ENCODE assay signal across 29 cellular contexts in genomic region chr21:45502006-45502345, GRCh38. TPM values are rescaled to one million over a fixed set of nuclear protein-coding genes. Genes with fewer than 3 reads are reported as not detected.
DNase-seq lines count a peak whose midpoint lies in the region; ATAC-seq, FAIRE-seq and TF ChIP-seq lines count a peak whose summit lies in the region.
"Had no signal": no experiment of that assay in that cellular context is flagged by ENCODE, and none has a peak within 500 bp of the region (broad histone marks: within the 10 kb centered on the region; RNA-seq: fewer than 3 reads in every experiment).

No MANE protein-coding gene starts in this region.

- intact Hi-C loops in GM12878 (cut with micrococcal nuclease; ENCODE audit: unreplicated experiment) = no loop called here
- intact Hi-C loops in HepG2 (cut with micrococcal nuclease; ENCODE audit: unreplicated experiment) = no loop called here
- intact Hi-C loops in sigmoid colon (cut with DNase I) = no loop called here
- intact Hi-C loops in vagina (cut with DNase I) = no loop called here

- no peak for TF ChIP-seq POLR2A in GM12878 (IDR thresholded peaks at IDR 0.05; ENCODE audit: low read depth, low read length)
- no peak for TF ChIP-seq POLR2A in HepG2 (IDR thresholded peaks at IDR 0.05; ENCODE audit: insufficient read depth in 1 of 2, low read depth in 2 of 2, low read length in 2 of 2)
- TF ChIP-seq POLR2A in sigmoid colon (IDR thresholded peaks at IDR 0.05) = no peak
- no peak for TF ChIP-seq POLR2A in vagina (IDR thresholded peaks at IDR 0.05)

- H3K9me3 ChIP-seq in GM12878 (replicated peaks; ENCODE audit: control insufficient read depth, insufficient read depth, low read length) (no peaks in the 10 kb centered on the region; the same call in 2 of the 3 replicates), HepG2 (ENCODE audit: low read length) (no peaks in the 10 kb centered on the region), sigmoid colon (no peaks in the 10 kb centered on the region), vagina (no peaks in the 10 kb centered on the region), SJCRH30 (replicated peaks) (no peaks in the 10 kb centered on the region)

- SMC1A ChIA-PET in GM12878 (lab: Charles Lee; ENCODE audit: uncharacterized antibody, unreplicated experiment) = no interaction called here

- no peaks in the 10 kb centered on the region for H4K20me1 ChIP-seq in GM12878 (ENCODE audit: control insufficient read depth, insufficient read depth)
- H4K20me1 ChIP-seq in HepG2 (ENCODE audit: insufficient read depth, low read length) = no peaks in the 10 kb centered on the region

- H3K27ac ChIP-seq in GM12878 (ENCODE audit: control insufficient read depth, insufficient read depth) = no peak overlapping the region
- no peak overlapping the region for H3K27ac ChIP-seq in HepG2 (ENCODE audit: extremely low read length, insufficient read depth, low read length)
- H3K27ac ChIP-seq in sigmoid colon = no peak overlapping the region
- H3K27ac ChIP-seq in vagina = no peak overlapping the region
- H3K27ac ChIP-seq in SJCRH30 = no peak overlapping the region
- H3K27ac ChIP-seq: cardiac muscle cell, PC-9 had no signal

- TF ChIP-seq RAD21 in GM12878 (IDR thresholded peaks at IDR 0.05; ENCODE audit: insufficient read depth, low read depth, low read length) (no peak), HepG2 (CRISPR knock-in tag; IDR thresholded peaks at IDR 0.05) (no peak)

- no peak overlapping the region for H2AFZ ChIP-seq in GM12878 (ENCODE audit: control insufficient read depth, low read depth, low read length)
- H2AFZ ChIP-seq in HepG2 (ENCODE audit: low read length) = no peak overlapping the region
- H2AFZ ChIP-seq: PC-9 had no signal

- H3K4me1 Mint-ChIP-seq in activated CD8-positive, alpha-beta memory T cell treated with anti-CD3 and anti-CD28 coated beads, Interleukin-2, amount 10 ng/mL, durations not matched to agents 7 days and 5 days = peaks cover 1% of the 10 kb centered on the region

- peaks cover 7% of the 10 kb centered on the region for H3K9me3 Mint-ChIP-seq in activated CD8-positive, alpha-beta memory T cell treated with anti-CD3 and anti-CD28 coated beads, Interleukin-2, amount 10 ng/mL, durations not matched to agents 7 days and 5 days (ENCODE audit: low read depth)
- H3K9me3 Mint-ChIP-seq: effector memory CD8-positive, alpha-beta T cell had no signal

- FAIRE-seq in GM12878 (lab: Jason Lieb, UNC) = no peak
- no peak for FAIRE-seq in HepG2 (lab: Jason Lieb, UNC)
- FAIRE-seq: astrocyte, keratinocyte had no signal

- no peak overlapping the region for H3K9ac ChIP-seq in GM12878 (ENCODE audit: control insufficient read depth, insufficient read depth, low read length)
- H3K9ac ChIP-seq in HepG2 (ENCODE audit: insufficient read depth, low read depth, low read length) = no peak overlapping the region

- H3K36me3 Mint-ChIP-seq in activated CD8-positive, alpha-beta memory T cell treated with anti-CD3 and anti-CD28 coated beads, Interleukin-2, amount 10 ng/mL, durations not matched to agents 7 days and 5 days = no peaks in the 10 kb centered on the region

- H3K27me3 Mint-ChIP-seq in activated CD8-positive, alpha-beta memory T cell treated with anti-CD3 and anti-CD28 coated beads, Interleukin-2, amount 10 ng/mL, durations not matched to agents 7 days and 5 days = no peaks in the 10 kb centered on the region
- H3K27me3 Mint-ChIP-seq: effector memory CD8-positive, alpha-beta T cell had no signal

- H3K79me2 ChIP-seq in GM12878 (ENCODE audit: control insufficient read depth, insufficient read depth, low read length) = no peaks in the 10 kb centered on the region
- H3K79me2 ChIP-seq in HepG2 (ENCODE audit: insufficient read depth, low read length) = no peaks in the 10 kb centered on the region

- CTCF ChIA-PET in activated CD8-positive, alpha-beta memory T cell treated with anti-CD3 and anti-CD28 coated beads, Interleukin-2, amount 10 ng/mL, durations not matched to agents 7 days and 5 days (lab: Charles Lee) = no interaction called here
- CTCF ChIA-PET in GM12878 (lab: Yijun Ruan, JAX) = interaction anchor here (0.7 kb wide), 1 partner anchor 90 kb away, joined by 3 read pairs; no protein-coding TSS in a partner anchor
- CTCF ChIA-PET in HepG2 (lab: Yijun Ruan, JAX; ENCODE audit: low intra/inter-chr PET ratio, low total read pairs) = no interaction called here

- peaks cover 2% of the 10 kb centered on the region; the same call in 1 of the 2 replicates for H3K4me1 ChIP-seq in GM12878 (ENCODE audit: control insufficient read depth, insufficient read depth, low read length)
- H3K4me1 ChIP-seq in HepG2 (ENCODE audit: insufficient read depth, low read length) = no peaks in the 10 kb centered on the region
- no peaks in the 10 kb centered on the region for H3K4me1 ChIP-seq in sigmoid colon
- no peaks in the 10 kb centered on the region for H3K4me1 ChIP-seq in vagina
- H3K4me1 ChIP-seq in SJCRH30 = no peaks in the 10 kb centered on the region

- H3K4me3 ChIP-seq in GM12878 (0 out of 2 replicates have a peak overlapping the region, but pooled peaks have one; percentile 22), HepG2 (replicated peaks in 1 of 3; ENCODE audit: insufficient read depth in 1 of 3, low read depth in 2 of 3, low read length in 3 of 3) (no peak overlapping the region), sigmoid colon (no peak overlapping the region), vagina (no peak overlapping the region), SJCRH30 (no peak overlapping the region)
- H3K4me3 ChIP-seq: cardiac muscle cell, PC-9 had no signal

- TF ChIP-seq CTCF in GM12878 (IDR thresholded peaks at IDR 0.05 in 2 of 3, conservative IDR thresholded peaks at IDR 0.05 in 1 of 3; ENCODE audit: control insufficient read depth in 2 of 3, extremely low read depth in 1 of 3, insufficient read depth in 1 of 3, low read depth in 3 of 3, low read length in 3 of 3) = no peak
- no peak for TF ChIP-seq CTCF in HepG2 (CRISPR knock-in tag; IDR thresholded peaks at IDR 0.05)
- TF ChIP-seq CTCF in sigmoid colon (IDR thresholded peaks at IDR 0.05) = no peak
- no peak for TF ChIP-seq CTCF in vagina (IDR thresholded peaks at IDR 0.05)

- in situ Hi-C loops in GM12878 (cut with MboI) (no loop called here), HepG2 (cut with HindIII; ENCODE audit: extremely low pct_ligation_motif_present, low pct_unique_long_range_greater_than_20kb) (no loop called here)

- H3K27ac Mint-ChIP-seq in activated CD8-positive, alpha-beta memory T cell treated with anti-CD3 and anti-CD28 coated beads, Interleukin-2, amount 10 ng/mL, durations not matched to agents 7 days and 5 days = no peak overlapping the region
- H3K27ac Mint-ChIP-seq: effector memory CD8-positive, alpha-beta T cell had no signal

- BruUV-seq in GM12878 (replicated peaks; lab: Mats Ljungman, UMichigan) (no TSS peak), HepG2 (replicated peaks; lab: Mats Ljungman, UMichigan) (no TSS peak)

- H3K4me2 ChIP-seq in GM12878 (ENCODE audit: control insufficient read depth, insufficient read depth) (peak overlapping the region; percentile 25; the same call in 1 of the 2 replicates), HepG2 (ENCODE audit: low read depth, low read length) (no peak overlapping the region)
- H3K4me2 ChIP-seq: PC-9 had no signal

- 51% methylated on average over 8 of the region's 13 CpGs for WGBS in GM12878 (ENCODE audit: insufficient coverage, insufficient replicate concordance, low lambda C conversion rate, missing lambda C conversion rate)
- 84% methylated on average over 3 of the region's 13 CpGs for WGBS in HepG2 (ENCODE audit: low lambda C conversion rate)
- WGBS in sigmoid colon, 2 donors = 70 to 85% methylated on average over 13 of the region's 13 CpGs

- H3K4me3 Mint-ChIP-seq in activated CD8-positive, alpha-beta memory T cell treated with anti-CD3 and anti-CD28 coated beads, Interleukin-2, amount 10 ng/mL, durations not matched to agents 7 days and 5 days = no peak overlapping the region
- H3K4me3 Mint-ChIP-seq: effector memory CD8-positive, alpha-beta T cell had no signal

- POLR2A ChIA-PET in GM12878 (lab: Charles Lee) = no interaction called here
- POLR2A ChIA-PET in HepG2 (lab: Yijun Ruan, JAX) = interaction anchor here (1.0 to 1.2 kb wide), 2 partner anchors 30 to 32 kb away, joined by 3 read pairs; no protein-coding TSS in a partner anchor

- H3K36me3 ChIP-seq in GM12878 (ENCODE audit: control insufficient read depth in 2 of 2, insufficient read depth in 2 of 2, low read length in 1 of 2) (no peaks in the 10 kb centered on the region), HepG2 (replicated peaks in 1 of 2; ENCODE audit: control insufficient read depth in 1 of 2, insufficient read depth in 2 of 2, low read length in 2 of 2) (peaks cover 8 to 17% of the 10 kb centered on the region in 2 experiments), sigmoid colon (peaks cover 0 to 33% (median 11%) of the 10 kb centered on the region in 4 donors), vagina (peaks cover 0 to 23% of the 10 kb centered on the region in 2 donors), SJCRH30 (no peaks in the 10 kb centered on the region; the same call in 1 of the 2 replicates)

- no peak for ATAC-seq in activated CD8-positive, alpha-beta memory T cell treated with anti-CD3 and anti-CD28 coated beads, Interleukin-2, amount 10 ng/mL, durations not matched to agents 7 days and 5 days
- no peak; the same call in 2 of the 3 replicates for ATAC-seq in GM12878
- ATAC-seq in HepG2 = no peak
- ATAC-seq: effector memory CD8-positive, alpha-beta T cell had no signal

- TF ChIP-seq EP300 in GM12878 (IDR thresholded peaks at IDR 0.05; ENCODE audit: borderline replicate concordance in 1 of 2, control insufficient read depth in 1 of 2, low read depth in 2 of 2, low read length in 2 of 2) (no peak), HepG2 (IDR thresholded peaks at IDR 0.05; ENCODE audit: low read depth in 2 of 2, low read length in 2 of 2) (no peak), HepG2 (CRISPR knock-in tag; IDR thresholded peaks at IDR 0.05; ENCODE audit: borderline replicate concordance) (no peak), sigmoid colon (IDR thresholded peaks at IDR 0.05) (no peak)

- DNase-seq in activated CD8-positive, alpha-beta memory T cell treated with anti-CD3 and anti-CD28 coated beads, Interleukin-2, amount 50 U/mL, for 48 hours = peak; percentile 46
- no peak for DNase-seq in activated CD8-positive, alpha-beta memory T cell treated with anti-CD3 and anti-CD28 coated beads, Interleukin-2, amount 10 ng/mL, durations not matched to agents 7 days and 5 days
- DNase-seq in GM12878 (ENCODE audit: low read depth, low spot score) (no peak), HepG2 (ENCODE audit: low spot score) (no peak), sigmoid colon (peak; percentile 59), vagina (ENCODE audit: extremely low spot score in 2 of 2) (no peak), OCI-M1 (lab: John Stamatoyannopoulos, UW) (no peak), SJCRH30 (no peak)
- DNase-seq: 8988T; activated CD4-positive, alpha-beta T cell treated with anti-CD3 and anti-CD28 coated beads, Interleukin-2, amount 50 U/mL, for 4 hours; activated gamma-delta T cell; Calu3; cortex of kidney; DMS79; effector memory CD8-positive, alpha-beta T cell; IMR-90; MV-4-11; NCI-H1436; NCI-H2081 treated with DMSO at 0.1 percent for 48 hours; NCI-H226; NCI-H526 treated with DMSO at 0.1 percent for 48 hours; NK-92 treated with Interleukin-12 subunit alpha and Interleukin-12 subunit beta, amount 100 ng/mL, for 24 hours; PC-9; SHP77; stimulated activated CD4-positive, alpha-beta T cell treated with anti-CD3 and anti-CD28 coated beads, Interleukin-4, amount 100 ng/mL, for 24 hours; trophoblast cell had no signal

- H3K27me3 ChIP-seq in GM12878 (replicated peaks in 1 of 2; ENCODE audit: control insufficient read depth in 2 of 2, insufficient read depth in 2 of 2, low read length in 1 of 2) (no peaks in the 10 kb centered on the region), HepG2 (ENCODE audit: control insufficient read depth in 1 of 2, insufficient read depth in 2 of 2, low read length in 2 of 2) (no peaks in the 10 kb centered on the region), sigmoid colon (no peaks in the 10 kb centered on the region), vagina (no peaks in the 10 kb centered on the region), SJCRH30 (no peaks in the 10 kb centered on the region)
- H3K27me3 ChIP-seq: cardiac muscle cell had no signal

- RAD21 ChIA-PET in GM12878 (lab: Charles Lee; ENCODE audit: unreplicated experiment) = no interaction called here

RNA-seq across cellular contexts. Expression of gene SLC19A1, which starts 40.3 kb away (rescaled TPM):
- 10 to 100 TPM; 53.2 to 60.2 TPM for total RNA-seq in activated CD8-positive, alpha-beta memory T cell treated with anti-CD3 and anti-CD28 coated beads, Interleukin-2, amount 10 ng/mL, durations not matched to agents 7 days and 5 days
- total RNA-seq in GM12878 (2013; cell fraction: nucleolus; rRNA removed) = 66.8 and 69.0 TPM in 2 replicates
- total RNA-seq in GM12878 (2014; rRNA removed) (14.7 and 18.4 TPM in 2 replicates), GM12878 (2014; rRNA removed; fragmentation: Illumina TruSeq; extraction: Trizol) (5.5 and 6.1 TPM in 2 replicates), GM12878 (2021) (43.8 and 49.7 TPM in 2 replicates), HepG2 (2016; rRNA removed; fragmentation: Illumina TruSeq; extraction: Trizol) (12.6 and 21.8 TPM in 2 replicates), sigmoid colon (1 to 10 TPM; 2.1 to 6.4 (median 2.5) TPM), vagina (4.9 TPM)
- 3.7 TPM for polyA plus RNA-seq in GM12878 (2011; ENCODE audit: low read depth)
- polyA plus RNA-seq in GM12878 (2011; rRNA removed) (1.9 and 5.6 TPM in 2 replicates), GM12878 (2014; fragmentation: Illumina TruSeq; extraction: Trizol) (1.6 and 3.5 TPM in 2 replicates), GM12878 (2014; fragmentation: Nextera tagmentation; extraction: Ambion mirVana) (1 to 10 TPM in 1 of 2 experiments, under 1 TPM in 1; 0.42 to 1.5 TPM), GM12878 (2014; rRNA removed) (23.8 and 29.8 TPM in 2 replicates), GM12878 (2016; fragmentation: Nextera tagmentation; extraction: Ambion mirVana) (10 to 100 TPM; 40.3 to 42.0 TPM), HepG2 (2011; rRNA removed) (23.0 and 31.0 TPM in 2 replicates), sigmoid colon (10 to 100 TPM in 1 of 3 donors, 1 to 10 TPM in 2; 1.8 to 10.7 (median 3.2) TPM)
- 10.4 and 16.7 TPM in 2 replicates for polyA plus RNA-seq in GM12878 (2011; cell fraction: cytosol; rRNA removed)
- 36.7 and 53.6 TPM in 2 replicates for polyA plus RNA-seq in GM12878 (2011; cell fraction: nucleus; rRNA removed)
- 12.3 and 13.1 TPM in 2 replicates for polyA plus RNA-seq in GM12878 (2012)
- 16.2 and 21.9 TPM in 2 replicates for polyA minus RNA-seq in GM12878 (2011; rRNA and poly(A)+ RNA removed)
- 9.0 and 10.3 TPM in 2 replicates for polyA minus RNA-seq in GM12878 (2011; cell fraction: cytosol; rRNA and poly(A)+ RNA removed)
- 12.1 and 17.7 TPM in 2 replicates for polyA minus RNA-seq in GM12878 (2011; cell fraction: nucleus; rRNA and poly(A)+ RNA removed)
- total RNA-seq in HepG2 (2016; cell fraction: cytosol; rRNA removed; fragmentation: Illumina TruSeq; extraction: Trizol; ENCODE audit: low read depth) = 4.8 and 5.6 TPM in 2 replicates
- total RNA-seq in HepG2 (2016; cell fraction: insoluble cytoplasmic fraction; rRNA removed; fragmentation: Illumina TruSeq; extraction: Trizol) = 11.0 and 23.6 TPM in 2 replicates
- total RNA-seq in HepG2 (2016; cell fraction: membrane; rRNA removed; fragmentation: Illumina TruSeq; extraction: Trizol) = 10.8 TPM in 2 replicates
- total RNA-seq in HepG2 (2016; cell fraction: nucleus; rRNA removed; fragmentation: Illumina TruSeq; extraction: Trizol) = 21.2 and 27.4 TPM in 2 replicates
- polyA plus RNA-seq in HepG2 (2011; cell fraction: cytosol; rRNA removed) = 14.5 and 24.7 TPM in 2 replicates
- 49.0 and 62.1 TPM in 2 replicates for polyA plus RNA-seq in HepG2 (2011; cell fraction: nucleus; rRNA removed)
- 18.0 and 36.8 TPM in 2 replicates for polyA plus RNA-seq in HepG2 (2012)
- 3.7 and 4.0 TPM in 2 replicates for polyA plus RNA-seq in HepG2 (2016; cell fraction: cytosol; fragmentation: Illumina TruSeq; extraction: Trizol; ENCODE audit: low read depth)
- 11.1 and 13.0 TPM in 2 replicates for polyA plus RNA-seq in HepG2 (2016; cell fraction: insoluble cytoplasmic fraction; fragmentation: Illumina TruSeq; extraction: Trizol; ENCODE audit: low read depth)
- 6.4 and 7.2 TPM in 2 replicates for polyA plus RNA-seq in HepG2 (2016; cell fraction: membrane; fragmentation: Illumina TruSeq; extraction: Trizol; ENCODE audit: low read depth)
- polyA plus RNA-seq in HepG2 (2016; cell fraction: nucleus; fragmentation: Illumina TruSeq; extraction: Trizol; ENCODE audit: insufficient read depth, low read depth) = 44.5 and 46.0 TPM in 2 replicates
- polyA minus RNA-seq in HepG2 (2011; rRNA and poly(A)+ RNA removed; ENCODE audit: low replicate concordance) = 42.0 and 128 TPM in 2 replicates
- polyA minus RNA-seq in HepG2 (2011; cell fraction: cytosol; rRNA and poly(A)+ RNA removed) = 32.2 and 34.4 TPM in 2 replicates
- polyA minus RNA-seq in HepG2 (2011; cell fraction: nucleus; rRNA and poly(A)+ RNA removed) = 12.2 and 14.7 TPM in 2 replicates
- 27.6 and 27.8 TPM in 2 replicates for total RNA-seq in SJCRH30 (2014; rRNA removed; shearing (Covaris generic))

Comparison
In these comparisons a context has a peak if more than half of its experiments do, and no peak if none do; other contexts are left out.
1. DNase-seq: peak in activated CD8-positive, alpha-beta memory T cell treated with anti-CD3 and anti-CD28 coated beads, Interleukin-2, amount 50 U/mL, for 48 hours (single experiment) and sigmoid colon (single experiment); none in activated CD8-positive, alpha-beta memory T cell treated with anti-CD3 and anti-CD28 coated beads, Interleukin-2, amount 10 ng/mL, durations not matched to agents 7 days and 5 days (single experiment), GM12878 (single experiment), HepG2 (single experiment), vagina (0 of 2), OCI-M1 (single experiment) and SJCRH30 (0 of 2).